In genomic region chr9:4689687-4690104, GRCh38 we compare ENCODE assay signal across 9 cellular contexts. TPM values are rescaled to one million over a fixed set of nuclear protein-coding genes. Genes with fewer than 3 reads are reported as not detected.
DNase-seq lines count a peak whose midpoint lies in the region; ATAC-seq, FAIRE-seq and TF ChIP-seq lines count a peak whose summit lies in the region.
"Had no signal": no experiment of that assay in that cellular context is flagged by ENCODE, and none has a peak within 500 bp of the region (broad histone marks: within the 10 kb centered on the region; RNA-seq: fewer than 3 reads in every experiment).

No MANE protein-coding gene starts in this region.

- H3K9ac ChIP-seq in keratinocyte (ENCODE audit: control insufficient read depth, extremely low read depth, insufficient read depth, low read length) = no peak overlapping the region

- H3K9me1 ChIP-seq in keratinocyte (ENCODE audit: control insufficient read depth, extremely low read depth, insufficient read depth, low read length) = no peaks in the 10 kb centered on the region

- dilution Hi-C loops in keratinocyte (cut with MboI; ENCODE audit: extremely low pct_ligation_motif_present, low sequenced_read_pairs) = no loop called here

- TF ChIP-seq CTCF in keratinocyte (optimal IDR thresholded peaks at IDR 0.05 in 1 of 3, IDR thresholded peaks at IDR 0.05 in 1 of 3, conservative IDR thresholded peaks at IDR 0.05 in 1 of 3; ENCODE audit: extremely low read depth in 1 of 3, insufficient read depth in 2 of 3, low read length in 3 of 3) (no peak), ovary (IDR thresholded peaks at IDR 0.05) (no peak)

- H3K79me2 ChIP-seq in keratinocyte (ENCODE audit: control insufficient read depth, insufficient read depth, low read length) = peaks cover 18% of the 10 kb centered on the region

- H4K20me1 ChIP-seq in keratinocyte (ENCODE audit: control insufficient read depth, extremely low read depth, insufficient read depth, low read length) = no peaks in the 10 kb centered on the region

- H3K27ac ChIP-seq in keratinocyte (ENCODE audit: control insufficient read depth, insufficient read depth, low read length) (no peak overlapping the region), ovary (no peak overlapping the region)

- intact Hi-C loops in ovary (cut with DNase I) = loop anchor here in 1 of 4 donors (5.0 kb wide), 1 partner anchor 53 kb away; the partner anchor contains the start of gene AK3

- H3K36me3 ChIP-seq in keratinocyte (ENCODE audit: control insufficient read depth in 2 of 2, extremely low read depth in 1 of 2, insufficient read depth in 2 of 2, low read length in 2 of 2) (peaks cover 6 to 11% of the 10 kb centered on the region in 2 experiments), ovary (no peaks in the 10 kb centered on the region)

- no peaks in the 10 kb centered on the region for H3K9me3 ChIP-seq in keratinocyte (ENCODE audit: control insufficient read depth, low read depth, low read length)
- H3K9me3 ChIP-seq in ovary = no peaks in the 10 kb centered on the region

- no peak overlapping the region for H3K4me2 ChIP-seq in keratinocyte (ENCODE audit: control insufficient read depth, extremely low read depth, insufficient read depth, low read depth, low read length)

- no peak for TF ChIP-seq POLR2A in ovary (IDR thresholded peaks at IDR 0.05)

- no peak overlapping the region for H3K4me3 ChIP-seq in keratinocyte (ENCODE audit: control insufficient read depth in 2 of 3, extremely low read depth in 1 of 3, insufficient read depth in 2 of 3, low read depth in 1 of 3, low read length in 3 of 3)
- no peak overlapping the region for H3K4me3 ChIP-seq in ovary

- H3K4me1 ChIP-seq in keratinocyte (ENCODE audit: control insufficient read depth, extremely low read depth, insufficient read depth, low read length) (peaks cover 3% of the 10 kb centered on the region), ovary (ENCODE audit: insufficient read depth) (peaks cover 16% of the 10 kb centered on the region)

- H3K27me3 ChIP-seq in keratinocyte (ENCODE audit: control insufficient read depth, extremely low read depth, insufficient read depth, low read length) = no peaks in the 10 kb centered on the region
- H3K27me3 ChIP-seq in ovary = no peaks in the 10 kb centered on the region

- peak; percentile 59 for FAIRE-seq in keratinocyte (lab: Jason Lieb, UNC)
- FAIRE-seq: endothelial cell of umbilical vein had no signal

- ATAC-seq in GM18508 (IDR thresholded peaks at IDR 0.05; ENCODE audit: insufficient read depth, unreplicated experiment) (peak; percentile 47), GM21526 (IDR thresholded peaks at IDR 0.05; ENCODE audit: low FRiP score, unreplicated experiment) (peak; percentile 70), HG03558 (IDR thresholded peaks at IDR 0.05; ENCODE audit: extremely low read depth, unreplicated experiment) (peak; percentile 44)

- TF ChIP-seq EP300 in ovary (IDR thresholded peaks at IDR 0.05) = no peak

- DNase-seq in keratinocyte (ENCODE audit: low read depth, low spot score) = no peak
- DNase-seq in ovary = no peak
- DNase-seq in DMS 273 (lab: John Stamatoyannopoulos, UW; ENCODE audit: unreplicated experiment) = no peak
- no peak for DNase-seq in NCI-H2227 (lab: John Stamatoyannopoulos, UW; ENCODE audit: unreplicated experiment)
- DNase-seq in C1 segment of cervical spinal cord (lab: John Stamatoyannopoulos, UW) = no peak

- no peak overlapping the region for H2AFZ ChIP-seq in keratinocyte (ENCODE audit: control insufficient read depth, low read length)

- WGBS in ovary, 3 donors = 29 to 48% (median 31%) methylated on average over 1 of the region's 1 CpG

RNA-seq across cellular contexts. Expression of gene CDC37L1, which starts 10.3 kb away (rescaled TPM):
- polyA plus RNA-seq in keratinocyte (8.7 to 15.5 TPM (median 11.4 TPM) in 3 replicates), ovary (10 to 100 TPM; 14.6 to 15.8 TPM)
- 36.7 TPM for polyA plus RNA-seq in keratinocyte (2011; ENCODE audit: low read depth)
- 11.6 and 12.3 TPM in 2 replicates for polyA plus RNA-seq in keratinocyte (2011; cell fraction: cytosol; rRNA removed)
- polyA plus RNA-seq in keratinocyte (2011; cell fraction: nucleus; rRNA removed) = 5.5 and 9.1 TPM in 2 replicates
- 11.4 and 19.8 TPM in 2 replicates for polyA plus RNA-seq in keratinocyte (2012; ENCODE audit: low replicate concordance)
- polyA minus RNA-seq in keratinocyte = 0.56 to 9.2 TPM (median 5.8 TPM) in 3 replicates
- 12.7 TPM for polyA minus RNA-seq in keratinocyte (2011; cell fraction: cytosol; rRNA and poly(A)+ RNA removed)
- polyA minus RNA-seq in keratinocyte (2011; cell fraction: nucleus; rRNA and poly(A)+ RNA removed) = 3.7 and 5.0 TPM in 2 replicates
- 10 to 100 TPM; 19.6 to 24.2 (median 21.8) TPM for total RNA-seq in ovary

RNA-seq across cellular contexts. Expression of gene SPATA6L, which starts 23.4 kb away (rescaled TPM):
- polyA plus RNA-seq in keratinocyte (0.51 to 0.92 TPM (median 0.80 TPM) in 3 replicates), ovary (1 to 10 TPM in 1 of 2 donors, under 1 TPM in 1; 0.69 to 1.4 TPM)
- 0.61 TPM for polyA plus RNA-seq in keratinocyte (2011; ENCODE audit: low read depth)
- polyA plus RNA-seq in keratinocyte (2011; cell fraction: cytosol; rRNA removed) = 0.47 and 0.49 TPM in 2 replicates
- polyA plus RNA-seq in keratinocyte (2011; cell fraction: nucleus; rRNA removed) = 1.4 and 1.9 TPM in 2 replicates
- polyA plus RNA-seq in keratinocyte (2012; ENCODE audit: low replicate concordance) = 0.13 and 1.7 TPM in 2 replicates
- polyA minus RNA-seq in keratinocyte = 1.2 to 3.2 TPM in 2 of 3 replicates, not detected in the other
- not detected for polyA minus RNA-seq in keratinocyte (2011; cell fraction: cytosol; rRNA and poly(A)+ RNA removed)
- 1.1 and 2.2 TPM in 2 replicates for polyA minus RNA-seq in keratinocyte (2011; cell fraction: nucleus; rRNA and poly(A)+ RNA removed)
- total RNA-seq in ovary = 10 to 100 TPM in 1 of 7 donors, 1 to 10 TPM in 6; 1.5 to 25.0 (median 2.5) TPM

RNA-seq across cellular contexts. Expression of gene PLPP6, which starts 27.6 kb away (rescaled TPM):
- polyA plus RNA-seq in keratinocyte (5.6 to 7.7 TPM (median 6.6 TPM) in 3 replicates), ovary (1 to 10 TPM; 5.3 to 8.3 TPM)
- 7.7 TPM for polyA plus RNA-seq in keratinocyte (2011; ENCODE audit: low read depth)
- 3.4 and 5.6 TPM in 2 replicates for polyA plus RNA-seq in keratinocyte (2011; cell fraction: cytosol; rRNA removed)
- 11.6 and 12.5 TPM in 2 replicates for polyA plus RNA-seq in keratinocyte (2011; cell fraction: nucleus; rRNA removed)
- 5.6 and 8.8 TPM in 2 replicates for polyA plus RNA-seq in keratinocyte (2012; ENCODE audit: low replicate concordance)
- polyA minus RNA-seq in keratinocyte = 6.1 to 7.7 TPM (median 6.7 TPM) in 3 replicates
- 8.2 TPM for polyA minus RNA-seq in keratinocyte (2011; cell fraction: cytosol; rRNA and poly(A)+ RNA removed)
- polyA minus RNA-seq in keratinocyte (2011; cell fraction: nucleus; rRNA and poly(A)+ RNA removed) = 8.3 and 9.1 TPM in 2 replicates
- 1 to 10 TPM; 4.6 to 10.0 (median 5.2) TPM for total RNA-seq in ovary

RNA-seq across cellular contexts. Expression of gene AK3, which starts 51.3 kb away (rescaled TPM):
- polyA plus RNA-seq in keratinocyte = 28.5 to 45.8 TPM (median 37.6 TPM) in 3 replicates
- polyA plus RNA-seq in keratinocyte (2011; ENCODE audit: low read depth) = 21.6 TPM
- polyA plus RNA-seq in keratinocyte (2011; cell fraction: cytosol; rRNA removed) = 37.0 and 60.6 TPM in 2 replicates
- polyA plus RNA-seq in keratinocyte (2011; cell fraction: nucleus; rRNA removed) = 21.2 and 22.8 TPM in 2 replicates
- polyA plus RNA-seq in keratinocyte (2012; ENCODE audit: low replicate concordance) = 32.1 and 40.5 TPM in 2 replicates
- 11.9 to 20.8 TPM (median 18.3 TPM) in 3 replicates for polyA minus RNA-seq in keratinocyte
- 66.0 TPM for polyA minus RNA-seq in keratinocyte (2011; cell fraction: cytosol; rRNA and poly(A)+ RNA removed)
- 12.0 and 17.7 TPM in 2 replicates for polyA minus RNA-seq in keratinocyte (2011; cell fraction: nucleus; rRNA and poly(A)+ RNA removed)
- 10 to 100 TPM; 54.8 to 69.4 (median 59.5) TPM for total RNA-seq in ovary
- polyA plus RNA-seq in ovary = 10 to 100 TPM; 49.8 to 88.7 TPM
